In genomic region chr5:169636477-169637084, GRCh38 we compare ENCODE assay signal across 8 cellular contexts. TPM values are rescaled to one million over a fixed set of nuclear protein-coding genes. Genes with fewer than 3 reads are reported as not detected.
A peak's percentile ranks its signal among the peaks of the same experiment; 100 is the strongest.
DNase-seq lines count a peak whose midpoint lies in the region; ATAC-seq, FAIRE-seq and TF ChIP-seq lines count a peak whose summit lies in the region.

No MANE protein-coding gene starts in this region.

- TF ChIP-seq RAD21 in GM12878 (IDR thresholded peaks at IDR 0.05; ENCODE audit: insufficient read depth, low read depth, low read length), result no peak

- H3K4me1 ChIP-seq in GM12878 (ENCODE audit: control insufficient read depth, insufficient read depth, low read length) (peaks cover 12% of the 10 kb centered on the region; the same call in 1 of the 2 replicates), mucosa of rectum (ENCODE audit: control insufficient read depth in 2 of 2, insufficient read depth in 2 of 2, low read length in 2 of 2) (no peaks in the 10 kb centered on the region)

- no peak for TF ChIP-seq POLR2A in GM12878 (IDR thresholded peaks at IDR 0.05; ENCODE audit: low read depth, low read length)

- peaks cover 4% of the 10 kb centered on the region; the same call in 1 of the 2 replicates for H4K20me1 ChIP-seq in GM12878 (ENCODE audit: control insufficient read depth, insufficient read depth)

- H3K36me3 ChIP-seq in GM12878 (ENCODE audit: control insufficient read depth in 2 of 2, insufficient read depth in 2 of 2, low read length in 1 of 2) (peaks cover 0 to 6% of the 10 kb centered on the region in 2 experiments; a peak in 2 of 4 replicates), mucosa of rectum (ENCODE audit: control insufficient read depth in 2 of 2, insufficient read depth in 2 of 2, low read length in 2 of 2) (no peaks in the 10 kb centered on the region)

- peaks cover 4% of the 10 kb centered on the region; the same call in 2 of the 3 replicates for H3K9me3 ChIP-seq in GM12878 (replicated peaks; ENCODE audit: control insufficient read depth, insufficient read depth, low read length)
- H3K9me3 ChIP-seq in mucosa of rectum (ENCODE audit: control insufficient read depth in 2 of 2, low read length in 2 of 2), result no peaks in the 10 kb centered on the region

- in situ Hi-C loops in GM12878 (cut with MboI), result no loop called here

- RAD21 ChIA-PET in GM12878 (lab: Charles Lee; ENCODE audit: unreplicated experiment), result interaction anchor here (0.6 to 4.6 kb wide), 9 partner anchors 13 to 169 kb away, joined by 3 to 47 read pairs (median 4); partner anchors contain the start of gene SPDL1

- SMC1A ChIA-PET in GM12878 (lab: Charles Lee; ENCODE audit: uncharacterized antibody, unreplicated experiment), result interaction anchor here (1.0 to 4.9 kb wide), 10 partner anchors 10 to 191 kb away, joined by 3 to 36 read pairs (median 8); partner anchors contain the start of gene SPDL1

- ATAC-seq in HG02970 (IDR thresholded peaks at IDR 0.05; ENCODE audit: low FRiP score, unreplicated experiment) (peak; percentile 4), GM12878 (no peak), GM21526 (IDR thresholded peaks at IDR 0.05; ENCODE audit: low FRiP score, unreplicated experiment) (no peak), HG02840 (IDR thresholded peaks at IDR 0.05; ENCODE audit: low FRiP score, unreplicated experiment) (no peak)

- H3K27ac ChIP-seq in GM12878 (ENCODE audit: control insufficient read depth, insufficient read depth) (peak overlapping the region; percentile 98), mucosa of rectum (ENCODE audit: low read depth in 2 of 2, low read length in 2 of 2) (peak overlapping the region in 1 of 2 donors; percentile 79)

- no peak for TF ChIP-seq CTCF in AG10803 (conservative IDR thresholded peaks at IDR 0.05; ENCODE audit: low read length)
- no peak for TF ChIP-seq CTCF in GM12878 (IDR thresholded peaks at IDR 0.05 in 2 of 3, conservative IDR thresholded peaks at IDR 0.05 in 1 of 3; ENCODE audit: control insufficient read depth in 2 of 3, extremely low read depth in 1 of 3, insufficient read depth in 1 of 3, low read depth in 3 of 3, low read length in 3 of 3)

- POLR2A ChIA-PET in GM12878 (lab: Charles Lee), result interaction anchor here (1.1 to 4.6 kb wide), 8 partner anchors 11 to 169 kb away, joined by 4 to 24 read pairs (median 16); partner anchors contain the start of gene SPDL1

- H3K79me2 ChIP-seq in GM12878 (ENCODE audit: control insufficient read depth, insufficient read depth, low read length), result peaks cover 50% of the 10 kb centered on the region

- peak overlapping the region; percentile 99 for H3K4me2 ChIP-seq in GM12878 (ENCODE audit: control insufficient read depth, insufficient read depth)

- CTCF ChIA-PET in GM12878 (lab: Yijun Ruan, JAX), result interaction anchor here (0.6 to 2.0 kb wide), 6 partner anchors 12 to 649 kb away, joined by 3 to 5 read pairs (median 4); no protein-coding TSS in a partner anchor

- 48% methylated on average over 15 of the region's 23 CpGs for WGBS in GM12878 (ENCODE audit: insufficient coverage, insufficient replicate concordance, low lambda C conversion rate, missing lambda C conversion rate)

- TF ChIP-seq EP300 in GM12878 (IDR thresholded peaks at IDR 0.05; ENCODE audit: borderline replicate concordance in 1 of 2, control insufficient read depth in 1 of 2, low read depth in 2 of 2, low read length in 2 of 2), result no peak

- H3K9ac ChIP-seq in GM12878 (ENCODE audit: control insufficient read depth, insufficient read depth, low read length) (peak overlapping the region; percentile 98), mucosa of rectum (ENCODE audit: low read depth in 1 of 2, low read length in 2 of 2) (peak overlapping the region in 1 of 2 donors; percentile 43)

- H3K27me3 ChIP-seq in GM12878 (replicated peaks in 1 of 2; ENCODE audit: control insufficient read depth in 2 of 2, insufficient read depth in 2 of 2, low read length in 1 of 2) (no peaks in the 10 kb centered on the region), mucosa of rectum (ENCODE audit: control insufficient read depth in 2 of 2, insufficient read depth in 2 of 2, low read length in 2 of 2) (peaks cover 0 to 2% of the 10 kb centered on the region in 2 donors)

- peak overlapping the region; percentile 94 for H2AFZ ChIP-seq in GM12878 (ENCODE audit: control insufficient read depth, low read depth, low read length)

- intact Hi-C loops in GM12878 (cut with micrococcal nuclease; ENCODE audit: unreplicated experiment), result loop anchor here (1.0 to 2.0 kb wide), 3 partner anchors 20 to 1058 kb away; partner anchors contain the start of gene PANK3

- FAIRE-seq in GM12878 (lab: Jason Lieb, UNC), result no peak

- peak overlapping the region; percentile 32 for H3K4me3 ChIP-seq in AG10803 (ENCODE audit: low read length)
- H3K4me3 ChIP-seq in GM12878, result peak overlapping the region; percentile 89
- peak overlapping the region; percentile 57 to 78 for H3K4me3 ChIP-seq in mucosa of rectum (ENCODE audit: low read length in 2 of 2)

- TSS peak; percentile 82 for BruUV-seq in GM12878 (replicated peaks; lab: Mats Ljungman, UMichigan)

- no peak for DNase-seq in AG10803 (ENCODE audit: low read depth)
- no peak for DNase-seq in GM12878 (ENCODE audit: low read depth, low spot score)
- no peak for DNase-seq in DMS153 (lab: John Stamatoyannopoulos, UW)
- DNase-seq in NCI-H524 (lab: John Stamatoyannopoulos, UW), result no peak

TF ChIP-seq in GM12878, 131 proteins besides CTCF, POLR2A, EP300 and RAD21 (continues in another document):
- TF ChIP-seq MTA2 (IDR thresholded peaks at IDR 0.05; ENCODE audit: low read depth) (no peak), RBBP5 (conservative IDR thresholded peaks at IDR 0.05) (no peak), HDGF (IDR thresholded peaks at IDR 0.05) (no peak; the same call in 1 of the 2 replicates), NBN (IDR thresholded peaks at IDR 0.05) (peak; percentile 61; the same call in 1 of the 2 replicates), NR2C2 (IDR thresholded peaks at IDR 0.05; ENCODE audit: borderline replicate concordance, control insufficient read depth, insufficient read length, low read depth) (no peak), RUNX3 (IDR thresholded peaks at IDR 0.05; ENCODE audit: low read length) (0 out of 2 replicates have a peak, but pooled peaks have one; percentile 19), JUND (IDR thresholded peaks at IDR 0.05; ENCODE audit: low read depth, low read length) (no peak), MLLT1 (IDR thresholded peaks at IDR 0.05) (peak; percentile 81; the same call in 1 of the 2 replicates), HDAC2 (IDR thresholded peaks at IDR 0.05) (no peak), ATF7 (IDR thresholded peaks at IDR 0.05; ENCODE audit: low read depth) (peak; percentile 60; the same call in 1 of the 2 replicates), RCOR1 (conservative IDR thresholded peaks at IDR 0.05; ENCODE audit: low read depth, low read length) (no peak), TCF12 (IDR thresholded peaks at IDR 0.05; ENCODE audit: low read depth, low read length) (no peak), CHD1 (IDR thresholded peaks at IDR 0.05; ENCODE audit: low read depth, low read length) (no peak), FOXM1 (IDR thresholded peaks at IDR 0.05; ENCODE audit: low read depth, low read length) (no peak)

RNA-seq across cellular contexts. Expression of gene DOCK2, which starts 0.5 kb away (rescaled TPM):
- 746 and 764 TPM in 2 replicates for total RNA-seq in GM12878 (2013; cell fraction: nucleolus; rRNA removed)
- total RNA-seq in GM12878 (2014; rRNA removed) (172 and 178 TPM in 2 replicates), GM12878 (2014; rRNA removed; fragmentation: Illumina TruSeq; extraction: Trizol) (125 and 126 TPM in 2 replicates), GM12878 (2021) (179 and 192 TPM in 2 replicates)
- 75.8 TPM for polyA plus RNA-seq in GM12878 (2011; ENCODE audit: low read depth)
- polyA plus RNA-seq in GM12878 (2011; rRNA removed) (130 and 171 TPM in 2 replicates), GM12878 (2014; fragmentation: Illumina TruSeq; extraction: Trizol) (123 and 129 TPM in 2 replicates), GM12878 (2014; fragmentation: Nextera tagmentation; extraction: Ambion mirVana) (10 to 100 TPM; 34.2 to 41.6 TPM), GM12878 (2014; rRNA removed) (95.5 and 104 TPM in 2 replicates), GM12878 (2016; fragmentation: Nextera tagmentation; extraction: Ambion mirVana) (100 to 1,000 TPM; 109 to 114 TPM)
- 148 and 150 TPM in 2 replicates for polyA plus RNA-seq in GM12878 (2011; cell fraction: cytosol; rRNA removed)
- 183 and 219 TPM in 2 replicates for polyA plus RNA-seq in GM12878 (2011; cell fraction: nucleus; rRNA removed)
- 87.1 and 104 TPM in 2 replicates for polyA plus RNA-seq in GM12878 (2012)
- 381 and 449 TPM in 2 replicates for polyA minus RNA-seq in GM12878 (2011; rRNA and poly(A)+ RNA removed)
- 66.6 and 92.6 TPM in 2 replicates for polyA minus RNA-seq in GM12878 (2011; cell fraction: cytosol; rRNA and poly(A)+ RNA removed)
- polyA minus RNA-seq in GM12878 (2011; cell fraction: nucleus; rRNA and poly(A)+ RNA removed), result 411 and 600 TPM in 2 replicates

RNA-seq across cellular contexts. Expression of gene SPDL1, which starts 53.0 kb away (rescaled TPM):
- 33.6 and 40.2 TPM in 2 replicates for total RNA-seq in GM12878 (2013; cell fraction: nucleolus; rRNA removed)
- total RNA-seq in GM12878 (2014; rRNA removed), result 34.2 and 38.9 TPM in 2 replicates
- total RNA-seq in GM12878 (2014; rRNA removed; fragmentation: Illumina TruSeq; extraction: Trizol), result 49.1 and 51.5 TPM in 2 replicates
- 34.5 and 39.2 TPM in 2 replicates for total RNA-seq in GM12878 (2021)
- 9.1 TPM for polyA plus RNA-seq in GM12878 (2011; ENCODE audit: low read depth)
- polyA plus RNA-seq in GM12878 (2011; rRNA removed), result 39.7 and 70.1 TPM in 2 replicates
- 12.9 and 14.3 TPM in 2 replicates for polyA plus RNA-seq in GM12878 (2011; cell fraction: cytosol; rRNA removed)
- 41.2 and 50.0 TPM in 2 replicates for polyA plus RNA-seq in GM12878 (2011; cell fraction: nucleus; rRNA removed)
- polyA plus RNA-seq in GM12878 (2012), result 17.6 and 18.1 TPM in 2 replicates
- 67.6 TPM in 2 replicates for polyA plus RNA-seq in GM12878 (2014; fragmentation: Illumina TruSeq; extraction: Trizol)
- polyA plus RNA-seq in GM12878 (2014; fragmentation: Nextera tagmentation; extraction: Ambion mirVana), result 10 to 100 TPM; 36.6 to 40.4 TPM
- polyA plus RNA-seq in GM12878 (2014; rRNA removed), result 39.2 and 53.0 TPM in 2 replicates
- polyA plus RNA-seq in GM12878 (2016; fragmentation: Nextera tagmentation; extraction: Ambion mirVana), result 10 to 100 TPM; 60.6 to 69.9 TPM
- 18.7 and 25.0 TPM in 2 replicates for polyA minus RNA-seq in GM12878 (2011; rRNA and poly(A)+ RNA removed)
- polyA minus RNA-seq in GM12878 (2011; cell fraction: cytosol; rRNA and poly(A)+ RNA removed), result 11.9 and 12.7 TPM in 2 replicates
- polyA minus RNA-seq in GM12878 (2011; cell fraction: nucleus; rRNA and poly(A)+ RNA removed), result 28.4 and 37.2 TPM in 2 replicates

Comparison
In these comparisons a context has a peak if more than half of its experiments do, and no peak if none do; other contexts are left out.
1. H3K4me3 ChIP-seq: peak in every context shown above with its lines; median percentile 89 in GM12878; 68 in mucosa of rectum; 32 in AG10803.